Comparison of ENCODE assay signal across 11 cellular contexts in genomic region chr17:75228847-75229246, GRCh38. TPM values are rescaled to one million over a fixed set of nuclear protein-coding genes. Genes with fewer than 3 reads are reported as not detected.
DNase-seq lines count a peak whose midpoint lies in the region; TF ChIP-seq lines count a peak whose summit lies in the region.
"Had no signal": no experiment of that assay in that cellular context is flagged by ENCODE, and none has a peak within 500 bp of the region (broad histone marks: within the 10 kb centered on the region; RNA-seq: fewer than 3 reads in every experiment).

No MANE protein-coding gene starts in this region.

- POLR2A ChIA-PET in RWPE1 (lab: Yijun Ruan, JAX; ENCODE audit: low non-redundant PET) = no interaction called here

- no peaks in the 10 kb centered on the region for H3K27me3 ChIP-seq in left ventricle myocardium inferior (ENCODE audit: low read depth)
- H3K27me3 ChIP-seq in subcutaneous abdominal adipose tissue (ENCODE audit: control insufficient read depth in 5 of 5, insufficient read depth in 4 of 5, low read length in 5 of 5) = no peaks in the 10 kb centered on the region
- H3K27me3 ChIP-seq: body of pancreas had no signal

- TF ChIP-seq CTCF in RWPE1 (conservative IDR thresholded peaks at IDR 0.05; ENCODE audit: low read depth) (no peak), left ventricle myocardium inferior (IDR thresholded peaks at IDR 0.05; ENCODE audit: borderline replicate concordance) (no peak)

- H3K27ac ChIP-seq in RWPE1 (peak overlapping the region; percentile 39; the same call in 1 of the 2 replicates), left ventricle myocardium inferior (replicated peaks) (peak overlapping the region; percentile 61), subcutaneous abdominal adipose tissue (ENCODE audit: low read depth, low read length) (peak overlapping the region; percentile 46)
- H3K27ac ChIP-seq: KMS-11 had no signal

- intact Hi-C loops in left ventricle myocardium inferior (cut with micrococcal nuclease) = no loop called here

- no peak for DNase-seq in RWPE1 (ENCODE audit: low spot score)
- DNase-seq in left ventricle myocardium inferior = no peak
- DNase-seq in T1000 (lab: John Stamatoyannopoulos, UW) = no peak
- DNase-seq in stimulated activated naive CD4-positive, alpha-beta T cell (lab: John Stamatoyannopoulos, UW) = no peak
- DNase-seq in NCI-H345 (lab: John Stamatoyannopoulos, UW) = no peak
- DNase-seq: activated CD4-positive, alpha-beta T cell treated with anti-CD3 and anti-CD28 coated beads for 36 hours; NCI-H2081 had no signal

- no peak overlapping the region for H3K9ac ChIP-seq in subcutaneous abdominal adipose tissue (ENCODE audit: low read length in 5 of 5)
- H3K9ac ChIP-seq: KMS-11 had no signal

- H3K4me3 ChIP-seq in left ventricle myocardium inferior (no peak overlapping the region), subcutaneous abdominal adipose tissue (ENCODE audit: low read depth in 1 of 5, low read length in 5 of 5) (no peak overlapping the region)
- H3K4me3 ChIP-seq: body of pancreas, thoracic aorta had no signal

- H3K9me3 ChIP-seq in left ventricle myocardium inferior (replicated peaks) = no peaks in the 10 kb centered on the region
- no peaks in the 10 kb centered on the region for H3K9me3 ChIP-seq in subcutaneous abdominal adipose tissue (ENCODE audit: control insufficient read depth in 5 of 5, low read length in 5 of 5)
- H3K9me3 ChIP-seq: body of pancreas, thoracic aorta had no signal

- CTCF ChIA-PET in RWPE1 (lab: Yijun Ruan, JAX) = interaction anchor here (0.5 to 1.1 kb wide), 2 partner anchors 92 to 115 kb away, joined by 3 read pairs; no protein-coding TSS in a partner anchor

- H3K4me1 ChIP-seq in left ventricle myocardium inferior (no peaks in the 10 kb centered on the region), subcutaneous abdominal adipose tissue (ENCODE audit: control insufficient read depth in 5 of 5, insufficient read depth in 5 of 5, low read length in 5 of 5) (peaks cover 11 to 24% (median 21%) of the 10 kb centered on the region in 5 donors)

- H3K36me3 ChIP-seq in left ventricle myocardium inferior (peaks cover 86% of the 10 kb centered on the region), subcutaneous abdominal adipose tissue (ENCODE audit: control insufficient read depth in 5 of 5, insufficient read depth in 5 of 5, low read length in 5 of 5) (peaks cover 5 to 77% (median 69%) of the 10 kb centered on the region in 5 donors)

RNA-seq across cellular contexts. Expression of gene NUP85, which starts 23.4 kb away (rescaled TPM):
- 21.2 TPM for total RNA-seq in left ventricle myocardium inferior

RNA-seq across cellular contexts. Expression of gene GGA3, which starts 32.6 kb away (rescaled TPM):
- total RNA-seq in left ventricle myocardium inferior = 18.8 TPM

RNA-seq across cellular contexts. Expression of gene MRPS7, which starts 32.8 kb away (rescaled TPM):
- 115 TPM for total RNA-seq in left ventricle myocardium inferior

RNA-seq across cellular contexts. Expression of gene MIF4GD, which starts 42.2 kb away (rescaled TPM):
- total RNA-seq in left ventricle myocardium inferior = 11.9 TPM

RNA-seq across cellular contexts. Expression of gene SUMO2, which starts 46.1 kb away (rescaled TPM):
- 183 TPM for total RNA-seq in left ventricle myocardium inferior
